Comparison of ENCODE assay signal across 25 cellular contexts in the genomic region with DNA sequence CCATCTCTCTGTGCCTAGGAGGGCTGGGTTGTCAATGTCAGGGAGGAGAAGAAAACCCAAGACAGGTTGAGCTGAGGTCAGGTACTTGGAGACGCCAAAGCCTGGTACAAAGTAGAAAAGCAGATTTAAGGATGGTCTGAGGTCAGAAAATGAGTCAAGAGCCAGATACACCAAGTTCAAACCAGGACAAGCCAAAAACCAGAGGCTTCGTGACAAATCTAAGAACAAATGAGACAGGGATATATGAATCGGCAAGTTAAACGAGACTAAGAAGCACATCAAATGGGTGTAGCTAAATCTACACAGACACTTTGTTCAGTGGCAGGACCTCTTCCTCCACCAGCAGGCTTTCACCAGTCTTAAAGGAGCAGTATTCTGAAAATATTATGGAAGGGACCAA. TPM values are rescaled to one million over a fixed set of nuclear protein-coding genes. Genes with fewer than 3 reads are reported as not detected.
DNase-seq lines count a peak whose midpoint lies in the region; TF ChIP-seq lines count a peak whose summit lies in the region.
"Had no signal": no experiment of that assay in that cellular context is flagged by ENCODE, and none has a peak within 500 bp of the region (broad histone marks: within the 10 kb centered on the region; RNA-seq: fewer than 3 reads in every experiment).

No MANE protein-coding gene starts in this region.

- no peaks in the 10 kb centered on the region for H3K9me3 ChIP-seq in skeletal muscle tissue (ENCODE audit: control insufficient read depth in 3 of 3, low read length in 3 of 3)
- H3K9me3 ChIP-seq in prostate gland = no peaks in the 10 kb centered on the region
- H3K9me3 ChIP-seq: MG63, sigmoid colon, uterus had no signal

- peak overlapping the region; percentile 57 for H3K27ac ChIP-seq in skeletal muscle tissue (ENCODE audit: low read depth, low read length)
- H3K27ac ChIP-seq in prostate gland = no peak overlapping the region
- no peak overlapping the region for H3K27ac ChIP-seq in dorsolateral prefrontal cortex
- H3K27ac ChIP-seq: C4-2B, RWPE1, sigmoid colon, uterus had no signal

- H3K36me3 Mint-ChIP-seq in activated T-cell treated with anti-CD3 and anti-CD28 coated beads, Interleukin-2, amount 50 U/mL, for 24 hours (ENCODE audit: low read depth) = no peaks in the 10 kb centered on the region

- peak overlapping the region; percentile 3 for H3K27ac Mint-ChIP-seq in activated T-cell treated with anti-CD3 and anti-CD28 coated beads, Interleukin-2, amount 50 U/mL, for 24 hours
- H3K27ac Mint-ChIP-seq: activated CD4-positive, alpha-beta T cell treated with anti-CD3 and anti-CD28 coated beads, Interleukin-2, amount 10 ng/mL, durations not matched to agents 7 days and 5 days; H9 had no signal

- TF ChIP-seq CTCF in fibroblast of mammary gland (conservative IDR thresholded peaks at IDR 0.05; ENCODE audit: control insufficient read depth, insufficient read depth, low read depth, low read length) (no peak), prostate gland (IDR thresholded peaks at IDR 0.05) (no peak), dorsolateral prefrontal cortex (IDR thresholded peaks at IDR 0.05 in 54 of 56, conservative IDR thresholded peaks at IDR 0.05 in 2 of 56; ENCODE audit: low read depth in 1 of 56, partially characterized antibody in 56 of 56) (no peak)

- TF ChIP-seq POLR2A in prostate gland (IDR thresholded peaks at IDR 0.05) = no peak

- no peak overlapping the region for H3K4me3 Mint-ChIP-seq in activated T-cell treated with anti-CD3 and anti-CD28 coated beads, Interleukin-2, amount 50 U/mL, for 24 hours
- H3K4me3 Mint-ChIP-seq: activated CD4-positive, alpha-beta T cell treated with anti-CD3 and anti-CD28 coated beads, Interleukin-2, amount 10 ng/mL, durations not matched to agents 7 days and 5 days; H9 had no signal

- intact Hi-C loops in prostate gland (cut with DNase I) = no loop called here
- intact Hi-C loops in dorsolateral prefrontal cortex (cut with DNase I) = no loop called here

- H3K27me3 ChIP-seq in skeletal muscle tissue (ENCODE audit: control insufficient read depth in 3 of 3, insufficient read depth in 3 of 3, low read length in 3 of 3) (no peaks in the 10 kb centered on the region), prostate gland (replicated peaks; ENCODE audit: insufficient read depth) (no peaks in the 10 kb centered on the region), dorsolateral prefrontal cortex (peaks cover 0 to 7% (median 0%) of the 10 kb centered on the region in 45 donors)
- H3K27me3 ChIP-seq: MG63, sigmoid colon, uterus had no signal

- peak overlapping the region; percentile 30 to 73 (median 39) for H3K9ac ChIP-seq in skeletal muscle tissue (ENCODE audit: low read depth in 1 of 3, low read length in 3 of 3)

- H3K4me1 Mint-ChIP-seq in activated T-cell treated with anti-CD3 and anti-CD28 coated beads, Interleukin-2, amount 50 U/mL, for 24 hours (ENCODE audit: low read depth) = peaks cover 47% of the 10 kb centered on the region

- 35% methylated on average over 4 of the region's 4 CpGs for WGBS in prostate gland

- H3K36me3 ChIP-seq in skeletal muscle tissue (ENCODE audit: control insufficient read depth in 3 of 3, insufficient read depth in 3 of 3, low read length in 3 of 3) = no peaks in the 10 kb centered on the region
- H3K36me3 ChIP-seq in prostate gland = no peaks in the 10 kb centered on the region
- H3K36me3 ChIP-seq: MG63, sigmoid colon, uterus had no signal

- H3K27me3 Mint-ChIP-seq in activated T-cell treated with anti-CD3 and anti-CD28 coated beads, Interleukin-2, amount 50 U/mL, for 24 hours = peaks cover 6% of the 10 kb centered on the region

- H3K4me3 ChIP-seq in fibroblast of mammary gland (ENCODE audit: control insufficient read depth, low read depth, low read length) = no peak overlapping the region
- H3K4me3 ChIP-seq in skeletal muscle tissue (ENCODE audit: low read length in 3 of 3) = peak overlapping the region; percentile 49 to 72 (median 67)
- H3K4me3 ChIP-seq in prostate gland = no peak overlapping the region
- H3K4me3 ChIP-seq in dorsolateral prefrontal cortex = no peak overlapping the region
- H3K4me3 ChIP-seq: MG63, sigmoid colon, uterus had no signal

- no peak for DNase-seq in activated T-cell treated with anti-CD3 and anti-CD28 coated beads, Interleukin-2, amount 50 U/mL, for 24 hours
- no peak for DNase-seq in activated T-cell treated with anti-CD3 and anti-CD28 coated beads for 4 hours
- peak; percentile 89 for DNase-seq in NCI-H82 treated with DMSO at 0.1 percent for 48 hours (lab: John Stamatoyannopoulos, UW; ENCODE audit: unreplicated experiment)
- peak; percentile 14 for DNase-seq in fibroblast of mammary gland (ENCODE audit: low read depth)
- DNase-seq in NCI-H1930 (lab: John Stamatoyannopoulos, UW) = no peak
- DNase-seq in prostate gland (ENCODE audit: low spot score) = no peak
- no peak for DNase-seq in dorsolateral prefrontal cortex
- DNase-seq: ACHN; activated CD4-positive, alpha-beta T cell treated with anti-CD3 and anti-CD28 coated beads, Interleukin-2, amount 10 ng/mL, durations not matched to agents 7 days and 5 days; DMS153; GDM1; H9; hypothalamus; MG63; NCI-H146; NCI-H446; sigmoid colon; stimulated activated CD4-positive, alpha-beta T cell treated with anti-CD3 and anti-CD28 coated beads, Interleukin-1b, Interleukin-23, amount 100 ng/mL, for 48 hours; uterus had no signal

- no peaks in the 10 kb centered on the region for H3K9me3 Mint-ChIP-seq in activated T-cell treated with anti-CD3 and anti-CD28 coated beads, Interleukin-2, amount 50 U/mL, for 24 hours
- H3K9me3 Mint-ChIP-seq: activated CD4-positive, alpha-beta T cell treated with anti-CD3 and anti-CD28 coated beads, Interleukin-2, amount 10 ng/mL, durations not matched to agents 7 days and 5 days; H9 had no signal

- H3K4me1 ChIP-seq in skeletal muscle tissue (ENCODE audit: control insufficient read depth in 3 of 3, insufficient read depth in 3 of 3, low read length in 3 of 3) = peaks cover 9 to 13% (median 11%) of the 10 kb centered on the region in 3 donors
- H3K4me1 ChIP-seq in prostate gland (replicated peaks) = no peaks in the 10 kb centered on the region
- H3K4me1 ChIP-seq: uterus had no signal

RNA-seq across cellular contexts. Expression of a gene that starts 34.2 kb away (rescaled TPM):
- total RNA-seq in skeletal muscle tissue = not detected
- not detected for total RNA-seq in prostate gland
- not detected for total RNA-seq in dorsolateral prefrontal cortex
- total RNA-seq: activated CD4-positive, alpha-beta T cell treated with anti-CD3 and anti-CD28 coated beads, Interleukin-2, amount 10 ng/mL, durations not matched to agents 7 days and 5 days; H9; HepG2; lung microvascular endothelial cell; osteocyte; sigmoid colon; uterus had no signal

Comparison
In these comparisons a context has a peak if more than half of its experiments do, and no peak if none do; other contexts are left out.
1. DNase-seq: peak in NCI-H82 treated with DMSO at 0.1 percent for 48 hours (single experiment) and fibroblast of mammary gland (single experiment); none in activated T-cell treated with anti-CD3 and anti-CD28 coated beads, Interleukin-2, amount 50 U/mL, for 24 hours (single experiment), activated T-cell treated with anti-CD3 and anti-CD28 coated beads for 4 hours (single experiment), NCI-H1930 (0 of 2), prostate gland (single experiment) and dorsolateral prefrontal cortex (0 of 10).
2. H3K4me3 ChIP-seq: peak in skeletal muscle tissue (3 of 3); none in fibroblast of mammary gland (single experiment), prostate gland (0 of 2) and dorsolateral prefrontal cortex (0 of 59).